ENCODE assay signal across 8 cellular contexts in the genomic region with DNA sequence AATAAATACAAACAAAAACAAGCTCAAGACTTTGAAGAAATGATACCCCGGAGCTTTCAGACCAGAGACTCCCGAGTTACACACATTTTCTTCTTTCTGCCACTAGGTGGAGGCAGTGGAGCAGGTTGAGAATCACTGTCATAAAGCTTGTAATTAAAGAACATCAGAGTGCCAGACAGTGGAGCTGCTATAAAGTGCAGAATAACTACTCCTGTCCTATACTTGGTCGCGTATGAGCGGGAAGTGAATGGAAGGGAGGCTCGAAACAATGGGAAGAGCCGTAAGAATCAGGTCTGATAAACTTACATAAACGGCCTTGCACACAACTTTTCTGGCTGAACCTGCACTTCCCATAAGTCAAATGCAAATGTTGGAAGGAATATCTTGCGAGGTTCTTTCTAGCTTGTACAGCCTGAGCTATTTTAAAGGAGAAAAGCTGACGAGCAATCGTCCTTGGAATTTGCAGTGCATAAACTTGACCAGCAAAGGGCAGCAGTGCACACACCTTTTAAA.
DNase-seq lines count a peak whose midpoint lies in the region; ATAC-seq and TF ChIP-seq lines count a peak whose summit lies in the region.

No MANE protein-coding gene starts in this region.

- no peak overlapping the region for H3K4ac ChIP-seq in mesenchymal stem cell (ENCODE audit: low read depth in 1 of 2, low read length in 2 of 2)

- TF ChIP-seq EP300 in upper lobe of left lung (IDR thresholded peaks at IDR 0.05) = no peak

- TF ChIP-seq CTCF in GM13977 (IDR thresholded peaks at IDR 0.05; ENCODE audit: extremely low read depth, insufficient read depth, missing control alignments) = peak; percentile 9
- TF ChIP-seq CTCF in dorsolateral prefrontal cortex (IDR thresholded peaks at IDR 0.05 in 54 of 56, conservative IDR thresholded peaks at IDR 0.05 in 2 of 56; ENCODE audit: low read depth in 1 of 56, partially characterized antibody in 56 of 56) = peak; percentile 65 to 92 (median 84)
- TF ChIP-seq CTCF in upper lobe of left lung (IDR thresholded peaks at IDR 0.05) = peak; percentile 41 to 70 (median 61)

- H3K9me3 ChIP-seq in mesenchymal stem cell (ENCODE audit: control insufficient read depth, low read length) = no peaks in the 10 kb centered on the region
- no peaks in the 10 kb centered on the region for H3K9me3 ChIP-seq in upper lobe of left lung

- H3K27ac ChIP-seq in dorsolateral prefrontal cortex = no peak overlapping the region
- H3K27ac ChIP-seq in mesenchymal stem cell (ENCODE audit: low read length, poor library complexity, severe bottlenecking) = no peak overlapping the region
- H3K27ac ChIP-seq in upper lobe of left lung = no peak overlapping the region

- intact Hi-C loops in dorsolateral prefrontal cortex (cut with DNase I) = no loop called here

- H3K4me1 ChIP-seq in mesenchymal stem cell (ENCODE audit: control insufficient read depth, insufficient read depth, low read depth, low read length) = no peaks in the 10 kb centered on the region
- no peaks in the 10 kb centered on the region for H3K4me1 ChIP-seq in upper lobe of left lung

- ATAC-seq in upper lobe of left lung (ENCODE audit: low FRiP score in 2 of 2) (peak; percentile 62 to 81), HG03460 (IDR thresholded peaks at IDR 0.05; ENCODE audit: unreplicated experiment) (no peak)

- H2BK120ac ChIP-seq in mesenchymal stem cell (ENCODE audit: low read depth, low read length) = no peak overlapping the region

- no peak overlapping the region for H3K23ac ChIP-seq in mesenchymal stem cell (ENCODE audit: low read length in 2 of 2)

- DNase-seq in Ammon's horn (ENCODE audit: low spot score) = peak; percentile 87
- DNase-seq in GM13977 (ENCODE audit: low spot score) = no peak
- peak; percentile 60 for DNase-seq in M059J (ENCODE audit: low read depth)
- DNase-seq in SK-N-DZ (ENCODE audit: low spot score) = peak; percentile 44
- DNase-seq in dorsolateral prefrontal cortex = peak in 3 of 10 donors; percentile 16 to 57 (median 37)
- DNase-seq in mesenchymal stem cell = peak; percentile 40
- no peak for DNase-seq in upper lobe of left lung

- H2BK12ac ChIP-seq in mesenchymal stem cell (ENCODE audit: low read length in 2 of 2) = no peak overlapping the region

- H3K36me3 ChIP-seq in mesenchymal stem cell (ENCODE audit: control insufficient read depth in 1 of 2, insufficient read depth in 2 of 2, low read depth in 1 of 2, low read length in 2 of 2) (no peaks in the 10 kb centered on the region), upper lobe of left lung (no peaks in the 10 kb centered on the region)

- no peak overlapping the region for H3K14ac ChIP-seq in mesenchymal stem cell (ENCODE audit: low read length in 2 of 2)

- TF ChIP-seq POLR2A in upper lobe of left lung (IDR thresholded peaks at IDR 0.05) = no peak

- H3K18ac ChIP-seq in mesenchymal stem cell (ENCODE audit: low read depth in 1 of 2, low read length in 2 of 2) = no peak overlapping the region

- H3K9ac ChIP-seq in mesenchymal stem cell (ENCODE audit: low read length) = no peak overlapping the region

- WGBS in mesenchymal stem cell = 60% methylated on average over 7 of the region's 11 CpGs
- 7 to 8% methylated on average over 11 of the region's 11 CpGs for WGBS in upper lobe of left lung, 2 donors

- H3K27me3 ChIP-seq in dorsolateral prefrontal cortex (peaks cover 0 to 22% (median 0%) of the 10 kb centered on the region in 45 donors), mesenchymal stem cell (ENCODE audit: control insufficient read depth in 1 of 2, insufficient read depth in 1 of 2, low read length in 2 of 2) (peaks cover 8 to 34% of the 10 kb centered on the region in 2 experiments), upper lobe of left lung (no peaks in the 10 kb centered on the region)

- no peak overlapping the region for H4K91ac ChIP-seq in mesenchymal stem cell (ENCODE audit: low read length)

- no peak overlapping the region for H4K8ac ChIP-seq in mesenchymal stem cell (ENCODE audit: low read length)

- H2AK5ac ChIP-seq in mesenchymal stem cell (ENCODE audit: low read length, severe bottlenecking) = no peak overlapping the region

- H3K4me2 ChIP-seq in mesenchymal stem cell (ENCODE audit: low read length, poor library complexity, severe bottlenecking) = no peak overlapping the region

- H3K4me3 ChIP-seq in dorsolateral prefrontal cortex = peak overlapping the region in 7 of 59 donors; percentile 4 to 32 (median 15)
- no peak overlapping the region for H3K4me3 ChIP-seq in mesenchymal stem cell (ENCODE audit: insufficient read depth in 1 of 2, low read depth in 1 of 2, low read length in 2 of 2)
- no peak overlapping the region for H3K4me3 ChIP-seq in upper lobe of left lung

- no peak overlapping the region for H2AFZ ChIP-seq in mesenchymal stem cell (ENCODE audit: low read depth, low read length)

- no peak overlapping the region for H2BK5ac ChIP-seq in mesenchymal stem cell (ENCODE audit: low read depth, low read length, poor library complexity, severe bottlenecking)

- in situ Hi-C loops in GM13977 (cut with MboI; ENCODE audit: low pct_unique_long_range_greater_than_20kb, low sequenced_read_pairs, unreplicated experiment) = no loop called here

- H2BK15ac ChIP-seq in mesenchymal stem cell (ENCODE audit: low read depth, poor library complexity, severe bottlenecking) = no peak overlapping the region

- no peaks in the 10 kb centered on the region for H3K79me1 ChIP-seq in mesenchymal stem cell (replicated peaks; ENCODE audit: low read length, poor library complexity, severe bottlenecking)

Comparison
In these comparisons a context has a peak if more than half of its experiments do, and no peak if none do; other contexts are left out.
1. DNase-seq: peak in Ammon's horn (single experiment), M059J (single experiment), SK-N-DZ (single experiment) and mesenchymal stem cell (single experiment); none in GM13977 (single experiment) and upper lobe of left lung (0 of 2).
2. CTCF ChIP-seq: peak in every context shown above with its lines; median percentile 84 in dorsolateral prefrontal cortex; 61 in upper lobe of left lung; 9 in GM13977.